Comparison of ENCODE assay signal across 8 cellular contexts in the genomic region with DNA sequence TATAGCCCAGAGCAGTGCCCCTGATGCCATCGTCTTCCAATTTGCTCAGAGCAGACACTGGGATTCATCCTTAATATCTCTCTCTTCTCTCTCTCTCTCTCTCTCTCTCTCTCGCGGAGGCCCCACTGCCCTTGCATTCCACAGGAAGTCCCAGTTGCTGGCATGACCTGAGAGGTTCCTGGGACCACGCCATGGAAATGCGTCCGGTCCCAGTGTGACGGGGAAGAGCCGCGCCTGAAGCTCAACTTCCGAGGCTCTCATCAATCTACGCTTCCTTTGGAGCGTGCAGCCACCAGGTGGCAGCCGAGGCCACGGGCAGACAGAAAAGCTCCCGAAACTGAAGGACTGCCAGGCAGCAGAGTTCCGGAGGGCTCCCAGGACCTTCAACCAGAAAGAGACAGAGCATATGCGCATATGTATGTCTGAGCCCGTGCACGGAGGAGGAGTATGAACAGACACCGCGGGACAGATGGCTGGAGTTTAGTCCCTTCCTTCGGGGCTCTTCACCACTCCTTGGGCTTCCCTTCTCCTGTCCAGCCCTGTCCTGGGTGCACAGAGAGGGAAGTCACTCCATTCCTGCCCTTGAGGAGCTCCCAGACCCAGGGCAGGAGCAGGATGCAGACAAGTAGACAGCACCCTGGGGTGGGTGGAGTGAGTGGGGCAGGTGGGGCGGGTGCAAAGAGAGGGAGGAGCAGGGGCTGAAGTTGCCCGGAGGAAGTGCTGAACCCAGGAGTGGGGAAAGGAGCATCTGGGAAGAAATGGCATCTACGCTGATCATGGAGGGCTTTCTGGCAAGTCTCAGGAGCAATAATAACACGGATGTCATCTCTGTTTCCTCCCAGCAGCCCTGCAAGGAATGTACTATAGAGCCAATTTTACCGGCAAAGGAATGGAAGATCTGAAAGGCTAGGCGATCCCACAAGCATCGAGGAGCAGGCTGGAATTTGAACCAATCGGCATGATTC. TPM values are rescaled to one million over a fixed set of nuclear protein-coding genes. Genes with fewer than 3 reads are reported as not detected.
DNase-seq lines count a peak whose midpoint lies in the region; ATAC-seq, FAIRE-seq and TF ChIP-seq lines count a peak whose summit lies in the region.

No MANE protein-coding gene starts in this region.

- H3K4me1 ChIP-seq in adrenal gland (replicated peaks in 1 of 2), result peaks cover 5 to 11% of the 10 kb centered on the region in 2 donors
- peaks cover 9% of the 10 kb centered on the region for H3K4me1 ChIP-seq in vagina

- no peaks in the 10 kb centered on the region for H3K36me3 Mint-ChIP-seq in progenitor cell of endocrine pancreas (ENCODE audit: insufficient read depth)

- H3K36me3 ChIP-seq in adrenal gland (replicated peaks in 1 of 2) (no peaks in the 10 kb centered on the region), vagina (no peaks in the 10 kb centered on the region)

- H3K9me3 ChIP-seq in adrenal gland (replicated peaks in 1 of 3) (no peaks in the 10 kb centered on the region), vagina (no peaks in the 10 kb centered on the region)

- H3K4me3 ChIP-seq in adrenal gland, result peak overlapping the region in 3 of 4 donors; percentile 7 to 60 (median 48)
- H3K4me3 ChIP-seq in vagina, result peak overlapping the region; percentile 40

- H3K4me1 Mint-ChIP-seq in progenitor cell of endocrine pancreas (ENCODE audit: low read depth), result peaks cover 13% of the 10 kb centered on the region

- no peaks in the 10 kb centered on the region for H3K9me3 Mint-ChIP-seq in progenitor cell of endocrine pancreas (ENCODE audit: low read depth)

- H3K27ac ChIP-seq in adrenal gland (peak overlapping the region in 1 of 5 donors; percentile 78), vagina (peak overlapping the region; percentile 19)

- ATAC-seq in HG02852 (IDR thresholded peaks at IDR 0.05; ENCODE audit: unreplicated experiment) (peak; percentile 85), left cardiac atrium (peak; percentile 81 to 93)

- peaks cover 28% of the 10 kb centered on the region for H3K27me3 Mint-ChIP-seq in progenitor cell of endocrine pancreas

- FAIRE-seq in GM12892 (lab: Jason Lieb, UNC), result peak; percentile 78

- peak; percentile 71 for DNase-seq in GM12892 (ENCODE audit: insufficient read length)
- DNase-seq in NCI-H1417 treated with DMSO at 0.1 percent for 48 hours (lab: John Stamatoyannopoulos, UW), result peak; percentile 40
- peak; percentile 86 for DNase-seq in SW480 (ENCODE audit: low spot score)
- DNase-seq in adrenal gland, result peak; percentile 87 to 96 (median 95)
- DNase-seq in left cardiac atrium, result peak; percentile 93
- peak; percentile 81 for DNase-seq in progenitor cell of endocrine pancreas (ENCODE audit: low spot score, unreplicated experiment)
- peak; percentile 87 to 96 for DNase-seq in vagina (ENCODE audit: extremely low spot score in 2 of 2)

- H3K27me3 ChIP-seq in adrenal gland (peaks cover 8% of the 10 kb centered on the region), vagina (no peaks in the 10 kb centered on the region)

- TF ChIP-seq CTCF in adrenal gland (IDR thresholded peaks at IDR 0.05) (peak; percentile 86 to 94 (median 93)), progenitor cell of endocrine pancreas (IDR thresholded peaks at IDR 0.05; ENCODE audit: unreplicated experiment) (peak; percentile 91), vagina (IDR thresholded peaks at IDR 0.05) (peak; percentile 70 to 84 (median 81))

- WGBS in adrenal gland, 4 donors, result 6 to 16% (median 10%) methylated on average over 9 to 30 of the region's 30 CpGs

- H3K27ac Mint-ChIP-seq in progenitor cell of endocrine pancreas, result peak overlapping the region; percentile 82

- intact Hi-C loops in adrenal gland (cut with DNase I) (no loop called here), left cardiac atrium (cut with DNase I) (loop anchor here in 1 of 2 donors (5.0 kb wide), 1 partner anchor 432 kb away; no protein-coding TSS in a partner anchor), vagina (cut with DNase I) (no loop called here)

- H3K4me3 Mint-ChIP-seq in progenitor cell of endocrine pancreas (ENCODE audit: low read depth), result peak overlapping the region; percentile 59

- TF ChIP-seq POLR2A in GM12892 (IDR thresholded peaks at IDR 0.05; ENCODE audit: low read depth, low read length), result peak; percentile 50; the same call in 1 of the 2 replicates
- TF ChIP-seq POLR2A in adrenal gland (IDR thresholded peaks at IDR 0.05), result peak in 1 of 2 donors; percentile 28
- TF ChIP-seq POLR2A in vagina (IDR thresholded peaks at IDR 0.05), result no peak

RNA-seq across cellular contexts. Expression of a gene that starts 10.5 kb away (rescaled TPM):
- polyA plus RNA-seq in GM12892 (2012; ENCODE audit: missing spikeins), result not detected
- total RNA-seq in adrenal gland (10 to 100 TPM in 3 of 8 donors, 1 to 10 TPM in 5; 1.8 to 16.9 (median 4.7) TPM), left cardiac atrium (1 to 10 TPM; 1.6 to 1.9 TPM), progenitor cell of endocrine pancreas (not detected in 2 replicates), vagina (55.2 TPM)
- polyA plus RNA-seq in adrenal gland, result 1 to 10 TPM; 1.5 to 3.9 (median 3.7) TPM

RNA-seq across cellular contexts. Expression of a gene that starts 42.1 kb away (rescaled TPM):
- polyA plus RNA-seq in GM12892 (2012; ENCODE audit: missing spikeins), result not detected
- not detected for total RNA-seq in adrenal gland
- polyA plus RNA-seq in adrenal gland, result not detected
- not detected for total RNA-seq in left cardiac atrium
- total RNA-seq in progenitor cell of endocrine pancreas, result not detected in 2 replicates
- total RNA-seq in vagina, result not detected

RNA-seq across cellular contexts. Expression of a gene that starts 52.7 kb away (rescaled TPM):
- not detected for polyA plus RNA-seq in GM12892 (2012; ENCODE audit: missing spikeins)
- 1 to 10 TPM; 1.2 to 6.0 (median 2.8) TPM for total RNA-seq in adrenal gland
- polyA plus RNA-seq in adrenal gland, result 10 to 100 TPM in 1 of 3 donors, 1 to 10 TPM in 2; 2.9 to 13.4 (median 5.4) TPM
- 1 to 10 TPM; 4.0 to 5.1 TPM for total RNA-seq in left cardiac atrium
- not detected in 2 replicates for total RNA-seq in progenitor cell of endocrine pancreas
- 7.1 TPM for total RNA-seq in vagina

Comparison
In these comparisons a context has a peak if more than half of its experiments do, and no peak if none do; other contexts are left out.
1. DNase-seq: peak in every context shown above with its lines; median percentile 95 in adrenal gland; 93 in left cardiac atrium; 92 in vagina; 86 in SW480; 81 in progenitor cell of endocrine pancreas; 71 in GM12892; 40 in NCI-H1417 treated with DMSO at 0.1 percent for 48 hours.